Comparison of ENCODE assay signal across 34 cellular contexts in the genomic region with DNA sequence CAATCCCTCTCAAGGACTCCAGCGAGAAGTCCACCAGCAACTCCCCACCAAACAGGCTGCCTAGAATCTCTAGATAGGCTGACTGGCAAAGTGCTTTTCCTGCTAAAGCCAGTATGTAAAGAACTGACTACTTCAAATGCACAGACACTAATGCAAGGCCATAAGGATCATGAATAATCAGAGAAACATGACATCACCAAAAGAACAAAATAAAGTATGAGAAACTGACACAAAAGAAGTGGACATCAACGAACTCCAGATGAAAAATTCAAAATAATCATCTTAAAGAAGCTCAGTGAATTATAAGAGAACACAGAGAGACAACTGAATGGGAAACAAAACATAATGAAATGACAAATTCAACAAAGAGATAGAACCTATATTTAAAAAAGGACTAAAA. TPM values are rescaled to one million over a fixed set of nuclear protein-coding genes. Genes with fewer than 3 reads are reported as not detected.
"Had no signal": no experiment of that assay in that cellular context is flagged by ENCODE, and none has a peak within 500 bp of the region (broad histone marks: within the 10 kb centered on the region; RNA-seq: fewer than 3 reads in every experiment).

No MANE protein-coding gene starts in this region.

- H3K9me3 Mint-ChIP-seq: effector memory CD8-positive, alpha-beta T cell had no signal

- DNase-seq: activated CD4-positive, alpha-beta T cell treated with anti-CD3 and anti-CD28 coated beads for 36 hours; activated CD4-positive, alpha-beta T cell treated with anti-CD3 and anti-CD28 coated beads, Interleukin-2, amount 50 U/mL, for 1 hour; activated CD4-positive, alpha-beta T cell treated with anti-CD3 and anti-CD28 coated beads, Interleukin-2, amount 50 U/mL, for 48 hours; activated CD4-positive, CD25-positive, alpha-beta regulatory T cell; activated CD4-positive, CD25-positive, alpha-beta regulatory T cell treated with anti-CD3 and anti-CD28 coated beads, Interleukin-2, amount 50 U/mL, for 72 hours; activated CD8-positive, alpha-beta memory T cell treated with anti-CD3 and anti-CD28 coated beads for 24 hours; activated CD8-positive, alpha-beta T cell treated with anti-CD3 and anti-CD28 coated beads for 36 hours; activated gamma-delta T cell; activated naive CD4-positive, alpha-beta T cell; activated naive CD4-positive, alpha-beta T cell treated with anti-CD3 and anti-CD28 coated beads, Interleukin-2, amount 50 U/mL, for 16 hours; activated naive CD8-positive, alpha-beta T cell treated with anti-CD3 and anti-CD28 coated beads for 36 hours; activated naive CD8-positive, alpha-beta T cell treated with anti-CD3 and anti-CD28 coated beads, Interleukin-2, amount 50 U/mL, for 24 hours; activated T-cell treated with anti-CD3 and anti-CD28 coated beads, Interleukin-2, amount 50 U/mL, for 4 hours; adrenal gland; amygdala; aorta; body of pancreas; caudate nucleus; cortex of kidney; dermis blood vessel endothelial cell; effector CD4-positive, alpha-beta T cell; effector memory CD8-positive, alpha-beta T cell; erythroblast; foreskin keratinocyte; gastrocnemius medialis; glutamatergic neuron; heart left ventricle; T-helper 1 cell; T-helper 17 cell; T1000 had no signal

- FAIRE-seq: colon had no signal

- H3K27ac ChIP-seq: adrenal gland, body of pancreas, esophagus muscularis mucosa, foreskin keratinocyte, gastrocnemius medialis, heart left ventricle had no signal

- H3K4me1 Mint-ChIP-seq: T-helper 17 cell had no signal

- H3K27ac Mint-ChIP-seq: activated CD4-positive, alpha-beta T cell treated with anti-CD3 and anti-CD28 coated beads for 36 hours; activated CD8-positive, alpha-beta T cell treated with anti-CD3 and anti-CD28 coated beads for 36 hours; activated naive CD8-positive, alpha-beta T cell treated with anti-CD3 and anti-CD28 coated beads for 36 hours; effector memory CD8-positive, alpha-beta T cell; T-helper 17 cell; T-helper 2 cell treated with Interferon-gamma antibody and Interleukin-4, amounts not matched to agents 5 μg/mL and 100 μg/mL, for 36 hours had no signal

- H3K36me3 ChIP-seq: adrenal gland, esophagus muscularis mucosa, gastrocnemius medialis, heart left ventricle had no signal

- H3K9me3 ChIP-seq: body of pancreas, gastrocnemius medialis had no signal

- H3K4me3 Mint-ChIP-seq: activated CD4-positive, alpha-beta T cell treated with anti-CD3 and anti-CD28 coated beads for 36 hours; activated CD8-positive, alpha-beta T cell treated with anti-CD3 and anti-CD28 coated beads for 36 hours; activated naive CD8-positive, alpha-beta T cell treated with anti-CD3 and anti-CD28 coated beads for 36 hours; activated naive CD8-positive, alpha-beta T cell treated with anti-CD3 and anti-CD28 coated beads, Interleukin-2, amount 50 U/mL, for 24 hours; activated T-cell treated with anti-CD3 and anti-CD28 coated beads, Interleukin-2, amount 50 U/mL, for 4 hours; effector memory CD8-positive, alpha-beta T cell; T-helper 17 cell; T-helper 2 cell treated with Interferon-gamma antibody and Interleukin-4, amounts not matched to agents 5 μg/mL and 100 μg/mL, for 36 hours had no signal

- ATAC-seq: activated CD4-positive, alpha-beta T cell treated with anti-CD3 and anti-CD28 coated beads for 36 hours; activated CD8-positive, alpha-beta T cell treated with anti-CD3 and anti-CD28 coated beads for 36 hours; activated naive CD8-positive, alpha-beta T cell treated with anti-CD3 and anti-CD28 coated beads, Interleukin-2, amount 50 U/mL, for 24 hours; activated T-cell treated with anti-CD3 and anti-CD28 coated beads, Interleukin-2, amount 50 U/mL, for 4 hours; body of pancreas; effector memory CD8-positive, alpha-beta T cell; foreskin keratinocyte; gastrocnemius medialis; heart left ventricle; T-helper 17 cell had no signal

- H3K4me3 ChIP-seq: adrenal gland, body of pancreas, esophagus muscularis mucosa, gastrocnemius medialis, heart left ventricle had no signal

- H3K4me1 ChIP-seq: adrenal gland, body of pancreas, esophagus muscularis mucosa, gastrocnemius medialis had no signal

- H3K27me3 ChIP-seq: body of pancreas had no signal

RNA-seq across cellular contexts. Expression of a gene that starts 26.4 kb away (rescaled TPM):
- total RNA-seq: body of pancreas, dermis blood vessel endothelial cell, gastrocnemius medialis had no signal
- polyA plus RNA-seq: aorta, heart left ventricle had no signal

RNA-seq across cellular contexts. Expression of a gene that starts 52.6 kb away (rescaled TPM):
- total RNA-seq: chondrocyte, dermis blood vessel endothelial cell, foreskin keratinocyte, gastrocnemius medialis had no signal
- polyA plus RNA-seq: foreskin keratinocyte had no signal
